Comparison of ENCODE assay signal across 29 cellular contexts in the genomic region with DNA sequence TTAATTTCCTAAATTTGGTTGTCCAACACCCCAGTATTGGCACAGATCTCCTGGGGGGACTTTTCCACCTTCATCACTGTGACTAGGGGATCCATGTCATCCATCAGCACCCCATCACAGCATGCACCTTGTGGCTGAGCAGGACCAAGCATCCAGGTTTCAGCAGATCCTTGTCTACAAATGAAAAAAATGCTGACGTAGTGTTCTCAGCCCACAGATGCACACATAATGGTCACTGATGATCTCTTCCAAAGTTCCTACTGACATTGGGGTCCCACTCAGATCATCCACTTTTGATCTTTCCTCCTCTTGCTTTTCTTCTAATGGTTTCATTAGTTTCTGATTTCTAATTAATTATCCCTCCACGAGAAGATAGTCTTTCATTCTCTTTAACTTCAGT.
"Had no signal": no experiment of that assay in that cellular context is flagged by ENCODE, and none has a peak within 500 bp of the region (broad histone marks: within the 10 kb centered on the region; RNA-seq: fewer than 3 reads in every experiment).

No MANE protein-coding gene starts in this region.

- H3K36me3 Mint-ChIP-seq: stimulated activated effector memory CD8-positive, alpha-beta T cell treated with anti-CD3 and anti-CD28 coated beads, Interleukin-12 subunit alpha, Interleukin-12 subunit beta, amount 100 ng/mL, for 72 hours; stimulated activated memory B cell treated with anti-CD40 and anti-IgM and Interleukin-4, amounts not matched to agents 10 μg/mL and 1 μg/mL and 100 μg/mL, for 72 hours; stimulated activated naive B cell treated with anti-CD40 and anti-IgM and Interleukin-4, amounts not matched to agents 10 μg/mL and 1 μg/mL and 100 μg/mL, for 72 hours; type B pancreatic cell had no signal

- H3K4me1 ChIP-seq: stomach, suprapubic skin, testis, thyroid gland, tibial artery, tibial nerve, transverse colon, upper lobe of left lung, upper lobe of right lung, uterus, vagina had no signal

- ATAC-seq: stimulated activated effector memory CD8-positive, alpha-beta T cell treated with anti-CD3 and anti-CD28 coated beads, Interleukin-12 subunit alpha, Interleukin-12 subunit beta, amount 100 ng/mL, for 72 hours; stimulated activated memory B cell treated with anti-CD40 and anti-IgM and Interleukin-4, amounts not matched to agents 10 μg/mL and 1 μg/mL and 100 μg/mL, for 72 hours; stimulated activated naive B cell treated with anti-CD40 and anti-IgM and Interleukin-4, amounts not matched to agents 10 μg/mL and 1 μg/mL and 100 μg/mL, for 72 hours; stimulated activated naive CD8-positive, alpha-beta T cell treated with anti-CD3 and anti-CD28 coated beads, Interleukin-15, amount 100 ng/mL, for 72 hours; stimulated activated naive CD8-positive, alpha-beta T cell treated with anti-CD3 and anti-CD28 coated beads, Interleukin-15, Interleukin-2, amounts not matched to agents 100 U/mL and 50 U/mL, for 24 hours; upper lobe of right lung had no signal

- H3K9me3 ChIP-seq: suprapubic skin, testis, thoracic aorta, thyroid gland, upper lobe of left lung, upper lobe of right lung, uterus, vagina had no signal

- H3K4me1 Mint-ChIP-seq: stimulated activated effector memory CD8-positive, alpha-beta T cell treated with anti-CD3 and anti-CD28 coated beads, Interleukin-12 subunit alpha, Interleukin-12 subunit beta, amount 100 ng/mL, for 72 hours; stimulated activated memory B cell treated with anti-CD40 and anti-IgM and Interleukin-4, amounts not matched to agents 10 μg/mL and 1 μg/mL and 100 μg/mL, for 72 hours; stimulated activated naive B cell treated with anti-CD40 and anti-IgM and Interleukin-4, amounts not matched to agents 10 μg/mL and 1 μg/mL and 100 μg/mL, for 72 hours; stimulated activated naive CD8-positive, alpha-beta T cell treated with anti-CD3 and anti-CD28 coated beads, Interleukin-15, amount 100 ng/mL, for 72 hours had no signal

- DNase-seq: stimulated activated CD4-positive, alpha-beta T cell treated with anti-CD3 and anti-CD28 coated beads, Interleukin-2, amount 100 ng/mL, for 48 hours; stimulated activated CD4-positive, alpha-beta T cell treated with anti-CD3 and anti-CD28 coated beads, Interleukin-4, amount 100 ng/mL, for 1 hour; stimulated activated CD4-positive, alpha-beta T cell treated with anti-CD3 and anti-CD28 coated beads, Interleukin-4, amount 100 ng/mL, for 24 hours; stimulated activated CD4-positive, alpha-beta T cell treated with anti-CD3 and anti-CD28 coated beads, Interleukin-4, amount 100 ng/mL, for 4 hours; stimulated activated CD8-positive, alpha-beta memory T cell treated with anti-CD3 and anti-CD28 coated beads, Interleukin-4, amount 100 ng/mL, for 48 hours; stimulated activated naive B cell treated with anti-CD40 and anti-IgM and Interleukin-4, amounts not matched to agents 10 μg/mL and 1 μg/mL and 100 μg/mL, for 72 hours; stimulated activated naive CD4-positive, alpha-beta T cell; stimulated activated naive CD4-positive, alpha-beta T cell treated with Interleukin-2 at 50 U/mL for 16 hours; stimulated activated naive CD8-positive, alpha-beta T cell treated with anti-CD3 and anti-CD28 coated beads, Interleukin-15, amount 100 ng/mL, for 72 hours; stimulated activated naive CD8-positive, alpha-beta T cell treated with anti-CD3 and anti-CD28 coated beads, Interleukin-15, Interleukin-2, amounts not matched to agents 100 U/mL and 50 U/mL, for 24 hours; stomach; substantia nigra; testis; thyroid gland; tibial artery; transverse colon; trophoblast cell; upper lobe of left lung; upper lobe of right lung; uterus had no signal

- H3K27me3 Mint-ChIP-seq: stimulated activated memory B cell treated with anti-CD40 and anti-IgM and Interleukin-4, amounts not matched to agents 10 μg/mL and 1 μg/mL and 100 μg/mL, for 72 hours; stimulated activated naive B cell treated with anti-CD40 and anti-IgM and Interleukin-4, amounts not matched to agents 10 μg/mL and 1 μg/mL and 100 μg/mL, for 72 hours; stimulated activated naive CD8-positive, alpha-beta T cell treated with anti-CD3 and anti-CD28 coated beads, Interleukin-15, amount 100 ng/mL, for 72 hours; stimulated activated naive CD8-positive, alpha-beta T cell treated with anti-CD3 and anti-CD28 coated beads, Interleukin-15, Interleukin-2, amounts not matched to agents 100 ng/mL and 50 ng/mL, for 24 hours; type B pancreatic cell had no signal

- H3K4me3 ChIP-seq: stomach, suprapubic skin, testis, thoracic aorta, thyroid gland, tibial artery, tibial nerve, transverse colon, upper lobe of left lung, upper lobe of right lung, uterus, vagina had no signal

- FAIRE-seq: urothelium cell line had no signal

- H3K4me3 Mint-ChIP-seq: stimulated activated effector memory CD8-positive, alpha-beta T cell treated with anti-CD3 and anti-CD28 coated beads, Interleukin-12 subunit alpha, Interleukin-12 subunit beta, amount 100 ng/mL, for 72 hours; stimulated activated memory B cell treated with anti-CD40 and anti-IgM and Interleukin-4, amounts not matched to agents 10 μg/mL and 1 μg/mL and 100 μg/mL, for 72 hours; stimulated activated naive B cell treated with anti-CD40 and anti-IgM and Interleukin-4, amounts not matched to agents 10 μg/mL and 1 μg/mL and 100 μg/mL, for 72 hours; stimulated activated naive CD8-positive, alpha-beta T cell treated with anti-CD3 and anti-CD28 coated beads, Interleukin-15, amount 100 ng/mL, for 72 hours; stimulated activated naive CD8-positive, alpha-beta T cell treated with anti-CD3 and anti-CD28 coated beads, Interleukin-15, Interleukin-2, amounts not matched to agents 100 ng/mL and 50 ng/mL, for 24 hours; type B pancreatic cell had no signal

- H3K9me3 Mint-ChIP-seq: type B pancreatic cell had no signal

- H3K27me3 ChIP-seq: stomach, suprapubic skin, testis, thyroid gland, tibial artery, tibial nerve, transverse colon, upper lobe of left lung, upper lobe of right lung, uterus, vagina had no signal

- H3K27ac ChIP-seq: stomach, suprapubic skin, testis, thoracic aorta, thyroid gland, tibial artery, tibial nerve, transverse colon, upper lobe of left lung, upper lobe of right lung, uterus, vagina had no signal

- H3K36me3 ChIP-seq: stomach, suprapubic skin, thoracic aorta, thyroid gland, tibial artery, tibial nerve, transverse colon, upper lobe of left lung, upper lobe of right lung, uterus, vagina had no signal

- H3K27ac Mint-ChIP-seq: stimulated activated effector memory CD8-positive, alpha-beta T cell treated with anti-CD3 and anti-CD28 coated beads, Interleukin-12 subunit alpha, Interleukin-12 subunit beta, amount 100 ng/mL, for 72 hours; stimulated activated memory B cell treated with anti-CD40 and anti-IgM and Interleukin-4, amounts not matched to agents 10 μg/mL and 1 μg/mL and 100 μg/mL, for 72 hours; stimulated activated naive B cell treated with anti-CD40 and anti-IgM and Interleukin-4, amounts not matched to agents 10 μg/mL and 1 μg/mL and 100 μg/mL, for 72 hours; stimulated activated naive CD8-positive, alpha-beta T cell treated with anti-CD3 and anti-CD28 coated beads, Interleukin-15, amount 100 ng/mL, for 72 hours; stimulated activated naive CD8-positive, alpha-beta T cell treated with anti-CD3 and anti-CD28 coated beads, Interleukin-15, Interleukin-2, amounts not matched to agents 100 ng/mL and 50 ng/mL, for 24 hours; type B pancreatic cell had no signal
